In the genomic region with DNA sequence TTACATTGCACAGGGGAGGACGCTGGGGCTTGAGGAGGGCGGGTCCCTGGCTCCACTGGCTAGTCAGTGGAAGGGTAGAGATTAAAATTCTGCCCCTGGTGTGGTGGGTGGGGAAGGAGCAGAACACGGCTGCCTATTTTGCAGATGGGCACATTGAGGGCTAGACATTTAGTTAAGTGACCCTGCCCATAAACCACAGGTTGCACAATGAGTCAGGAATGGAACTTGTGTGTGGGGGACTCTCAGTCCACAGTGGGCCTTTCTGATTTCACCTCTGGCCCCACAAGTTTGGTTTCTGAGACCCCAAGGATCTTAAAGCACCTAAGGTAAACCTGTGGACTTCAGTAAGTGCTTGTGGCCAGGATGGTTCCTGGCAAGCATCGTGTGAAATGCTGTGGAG, we compare ENCODE assay signal across 10 cellular contexts.
"Had no signal": no experiment of that assay in that cellular context is flagged by ENCODE, and none has a peak within 500 bp of the region (broad histone marks: within the 10 kb centered on the region; RNA-seq: fewer than 3 reads in every experiment).

No MANE protein-coding gene starts in this region.

- DNase-seq: activated CD4-positive, alpha-beta memory T cell treated with anti-CD3 and anti-CD28 coated beads, Interleukin-2, amount 10 ng/mL, durations not matched to agents 7 days and 5 days; activated CD4-positive, alpha-beta T cell treated with anti-CD3 and anti-CD28 coated beads for 36 hours; activated effector memory CD4-positive, alpha-beta T cell treated with Interleukin-2 at 50 U/mL for 16 hours; foreskin keratinocyte; left cardiac atrium; lower lobe of right lung; midbrain; stimulated activated CD4-positive, alpha-beta T cell treated with anti-CD3 and anti-CD28 coated beads, Interleukin-4, amount 100 ng/mL, for 4 hours; T-helper 9 cell; testis had no signal

- H3K27me3 Mint-ChIP-seq: activated CD4-positive, alpha-beta memory T cell treated with anti-CD3 and anti-CD28 coated beads, Interleukin-2, amount 10 ng/mL, durations not matched to agents 7 days and 5 days; activated CD4-positive, alpha-beta T cell treated with anti-CD3 and anti-CD28 coated beads for 36 hours had no signal

- H3K9me3 Mint-ChIP-seq: activated CD4-positive, alpha-beta memory T cell treated with anti-CD3 and anti-CD28 coated beads, Interleukin-2, amount 10 ng/mL, durations not matched to agents 7 days and 5 days had no signal

- ATAC-seq: activated CD4-positive, alpha-beta T cell treated with anti-CD3 and anti-CD28 coated beads for 36 hours; foreskin keratinocyte; left cardiac atrium; lower lobe of right lung had no signal

- H3K4me3 Mint-ChIP-seq: activated CD4-positive, alpha-beta memory T cell treated with anti-CD3 and anti-CD28 coated beads, Interleukin-2, amount 10 ng/mL, durations not matched to agents 7 days and 5 days; activated CD4-positive, alpha-beta T cell treated with anti-CD3 and anti-CD28 coated beads for 36 hours had no signal

- H3K27ac Mint-ChIP-seq: activated CD4-positive, alpha-beta memory T cell treated with anti-CD3 and anti-CD28 coated beads, Interleukin-2, amount 10 ng/mL, durations not matched to agents 7 days and 5 days; activated CD4-positive, alpha-beta T cell treated with anti-CD3 and anti-CD28 coated beads for 36 hours had no signal
